Comparison of ENCODE assay signal across 23 cellular contexts in genomic region chr10:59672150-59672875, GRCh38. TPM values are rescaled to one million over a fixed set of nuclear protein-coding genes. Genes with fewer than 3 reads are reported as not detected.
A peak's percentile ranks its signal among the peaks of the same experiment; 100 is the strongest.
DNase-seq lines count a peak whose midpoint lies in the region; ATAC-seq lines count a peak whose summit lies in the region.
"Had no signal": no experiment of that assay in that cellular context is flagged by ENCODE, and none has a peak within 500 bp of the region (broad histone marks: within the 10 kb centered on the region; RNA-seq: fewer than 3 reads in every experiment).

No MANE protein-coding gene starts in this region.

- POLR2A ChIA-PET in activated CD4-positive, alpha-beta T cell treated with anti-CD3 and anti-CD28 coated beads, Interleukin-2, amount 10 ng/mL, durations not matched to agents 7 days and 5 days (lab: Charles Lee), result no interaction called here

- peaks cover 14% of the 10 kb centered on the region for H3K4me1 Mint-ChIP-seq in stimulated activated memory B cell treated with anti-CD40 and anti-IgM and Interleukin-4, amounts not matched to agents 10 μg/mL and 1 μg/mL and 100 μg/mL, for 72 hours
- H3K4me1 Mint-ChIP-seq in activated CD4-positive, alpha-beta T cell treated with anti-CD3 and anti-CD28 coated beads, Interleukin-2, amount 10 ng/mL, durations not matched to agents 7 days and 5 days, result no peaks in the 10 kb centered on the region
- H3K4me1 Mint-ChIP-seq: central memory CD8-positive, alpha-beta T cell had no signal

- no peaks in the 10 kb centered on the region for H3K27me3 Mint-ChIP-seq in stimulated activated memory B cell treated with anti-CD40 and anti-IgM and Interleukin-4, amounts not matched to agents 10 μg/mL and 1 μg/mL and 100 μg/mL, for 72 hours
- H3K27me3 Mint-ChIP-seq in activated CD4-positive, alpha-beta T cell treated with anti-CD3 and anti-CD28 coated beads, Interleukin-2, amount 10 ng/mL, durations not matched to agents 7 days and 5 days, result peaks cover 3% of the 10 kb centered on the region
- H3K27me3 Mint-ChIP-seq: IgD-negative memory B cell had no signal

- no peaks in the 10 kb centered on the region for H3K36me3 Mint-ChIP-seq in stimulated activated memory B cell treated with anti-CD40 and anti-IgM and Interleukin-4, amounts not matched to agents 10 μg/mL and 1 μg/mL and 100 μg/mL, for 72 hours
- no peaks in the 10 kb centered on the region for H3K36me3 Mint-ChIP-seq in activated CD4-positive, alpha-beta T cell treated with anti-CD3 and anti-CD28 coated beads, Interleukin-2, amount 10 ng/mL, durations not matched to agents 7 days and 5 days (ENCODE audit: low read depth)
- H3K36me3 Mint-ChIP-seq: IgD-negative memory B cell, T-cell had no signal

- H3K27ac Mint-ChIP-seq in stimulated activated memory B cell treated with anti-CD40 and anti-IgM and Interleukin-4, amounts not matched to agents 10 μg/mL and 1 μg/mL and 100 μg/mL, for 72 hours, result peak overlapping the region; percentile 10
- H3K27ac Mint-ChIP-seq in activated CD4-positive, alpha-beta T cell treated with anti-CD3 and anti-CD28 coated beads, Interleukin-2, amount 10 ng/mL, durations not matched to agents 7 days and 5 days, result no peak overlapping the region
- H3K27ac Mint-ChIP-seq: effector memory CD8-positive, alpha-beta T cell; T-cell had no signal

- CTCF ChIA-PET in activated CD4-positive, alpha-beta T cell treated with anti-CD3 and anti-CD28 coated beads, Interleukin-2, amount 10 ng/mL, durations not matched to agents 7 days and 5 days (lab: Charles Lee), result no interaction called here

- no peak for DNase-seq in activated CD4-positive, alpha-beta T cell treated with anti-CD3 and anti-CD28 coated beads, Interleukin-2, amount 10 ng/mL, durations not matched to agents 7 days and 5 days
- no peak for DNase-seq in KG1 (lab: John Stamatoyannopoulos, UW)
- no peak for DNase-seq in NCI-H1048 (lab: John Stamatoyannopoulos, UW)
- DNase-seq: activated naive CD4-positive, alpha-beta T cell; activated T-cell treated with anti-CD3 and anti-CD28 coated beads for 4 hours; aorta; DMS153; effector memory CD8-positive, alpha-beta T cell; H7; head of caudate nucleus; left ventricle myocardium inferior; NCI-H2029 treated with DMSO at 0.1 percent for 48 hours; NCI-H524; retina; SHP77; T-cell; thyroid gland had no signal

- no peak overlapping the region for H3K4me3 Mint-ChIP-seq in stimulated activated memory B cell treated with anti-CD40 and anti-IgM and Interleukin-4, amounts not matched to agents 10 μg/mL and 1 μg/mL and 100 μg/mL, for 72 hours
- no peak overlapping the region for H3K4me3 Mint-ChIP-seq in activated CD4-positive, alpha-beta T cell treated with anti-CD3 and anti-CD28 coated beads, Interleukin-2, amount 10 ng/mL, durations not matched to agents 7 days and 5 days
- H3K4me3 Mint-ChIP-seq: central memory CD8-positive, alpha-beta T cell; effector memory CD8-positive, alpha-beta T cell; IgD-negative memory B cell; T-cell had no signal

- no peaks in the 10 kb centered on the region for H3K9me3 Mint-ChIP-seq in stimulated activated memory B cell treated with anti-CD40 and anti-IgM and Interleukin-4, amounts not matched to agents 10 μg/mL and 1 μg/mL and 100 μg/mL, for 72 hours
- H3K9me3 Mint-ChIP-seq in activated CD4-positive, alpha-beta T cell treated with anti-CD3 and anti-CD28 coated beads, Interleukin-2, amount 10 ng/mL, durations not matched to agents 7 days and 5 days, result no peaks in the 10 kb centered on the region
- H3K9me3 Mint-ChIP-seq: central memory CD8-positive, alpha-beta T cell; effector memory CD8-positive, alpha-beta T cell; IgD-negative memory B cell had no signal

- ATAC-seq in GM18868 (IDR thresholded peaks at IDR 0.05; ENCODE audit: unreplicated experiment) (peak; percentile 54), GM21576 (IDR thresholded peaks at IDR 0.05; ENCODE audit: unreplicated experiment) (peak; percentile 57), HG03342 (IDR thresholded peaks at IDR 0.05; ENCODE audit: unreplicated experiment) (peak; percentile 64)
- peak; percentile 11 for ATAC-seq in stimulated activated memory B cell treated with anti-CD40 and anti-IgM and Interleukin-4, amounts not matched to agents 10 μg/mL and 1 μg/mL and 100 μg/mL, for 72 hours
- ATAC-seq: effector memory CD8-positive, alpha-beta T cell; T-cell had no signal

RNA-seq across cellular contexts. Expression of gene SLC16A9, which starts 37.3 kb away (rescaled TPM):
- total RNA-seq in activated CD4-positive, alpha-beta T cell treated with anti-CD3 and anti-CD28 coated beads, Interleukin-2, amount 10 ng/mL, durations not matched to agents 7 days and 5 days, result under 1 TPM; 0.08 to 0.12 TPM

Comparison
In these comparisons a context has a peak if more than half of its experiments do, and no peak if none do; other contexts are left out.
1. ATAC-seq: peak in every context shown above with its lines; median percentile 64 in HG03342; 57 in GM21576; 54 in GM18868; 11 in stimulated activated memory B cell treated with anti-CD40 and anti-IgM and Interleukin-4, amounts not matched to agents 10 μg/mL and 1 μg/mL and 100 μg/mL, for 72 hours.